Comparison of ENCODE assay signal across 10 cellular contexts in genomic region chr1:1199961-1200875, GRCh38. TPM values are rescaled to one million over a fixed set of nuclear protein-coding genes. Genes with fewer than 3 reads are reported as not detected.
A peak's percentile ranks its signal among the peaks of the same experiment; 100 is the strongest.
DNase-seq lines count a peak whose midpoint lies in the region; ATAC-seq and TF ChIP-seq lines count a peak whose summit lies in the region.
"Had no signal": no experiment of that assay in that cellular context is flagged by ENCODE, and none has a peak within 500 bp of the region (broad histone marks: within the 10 kb centered on the region; RNA-seq: fewer than 3 reads in every experiment).

No MANE protein-coding gene starts in this region.

- peak overlapping the region; percentile 27; the same call in 1 of the 2 replicates for H3K4me3 ChIP-seq in GM12865 (ENCODE audit: low read depth, low read length)
- peak overlapping the region; percentile 59 for H3K4me3 ChIP-seq in psoas muscle

- TF ChIP-seq CTCF in GM12865 (IDR thresholded peaks at IDR 0.05; ENCODE audit: insufficient read depth, low read depth, low read length, missing control alignments) (no peak), endothelial cell (IDR thresholded peaks at IDR 0.05; ENCODE audit: unreplicated experiment) (no peak), psoas muscle (IDR thresholded peaks at IDR 0.05) (no peak)

- H3K27me3 ChIP-seq in psoas muscle (ENCODE audit: insufficient read depth in 3 of 3, low read length in 2 of 3), result peaks cover 0 to 25% (median 3%) of the 10 kb centered on the region in 3 donors

- no peaks in the 10 kb centered on the region for H3K4me1 ChIP-seq in psoas muscle
- H3K4me1 ChIP-seq: parathyroid adenoma had no signal

- peaks cover 8% of the 10 kb centered on the region for H3K36me3 Mint-ChIP-seq in T-helper 1 cell treated with Interleukin-12 subunit alpha and Interleukin-12 subunit beta and Interleukin-4 antibody, amounts not matched to agents 30 μg/mL and 1 μg/mL, for 36 hours (ENCODE audit: low read depth)
- no peaks in the 10 kb centered on the region for H3K36me3 Mint-ChIP-seq in endothelial cell (ENCODE audit: low read depth, unreplicated experiment)

- no peak overlapping the region for H3K27ac ChIP-seq in psoas muscle
- H3K27ac ChIP-seq: parathyroid adenoma, SK-N-MC had no signal

- WGBS in psoas muscle, 3 donors, result 72 to 79% (median 74%) methylated on average over 26 to 31 of the region's 31 CpGs

- ATAC-seq in psoas muscle (no peak), GM19395 (IDR thresholded peaks at IDR 0.05; ENCODE audit: unreplicated experiment) (no peak)

- H3K9me3 ChIP-seq in psoas muscle, result peaks cover 2% of the 10 kb centered on the region

- peaks cover 6% of the 10 kb centered on the region for H3K4me1 Mint-ChIP-seq in T-helper 1 cell treated with Interleukin-12 subunit alpha and Interleukin-12 subunit beta and Interleukin-4 antibody, amounts not matched to agents 30 μg/mL and 1 μg/mL, for 36 hours (ENCODE audit: low read depth)
- no peaks in the 10 kb centered on the region for H3K4me1 Mint-ChIP-seq in endothelial cell (ENCODE audit: unreplicated experiment)

- H3K4me3 Mint-ChIP-seq in T-helper 1 cell treated with Interleukin-12 subunit alpha and Interleukin-12 subunit beta and Interleukin-4 antibody, amounts not matched to agents 30 μg/mL and 1 μg/mL, for 36 hours, result peak overlapping the region; percentile 57
- H3K4me3 Mint-ChIP-seq in endothelial cell (ENCODE audit: unreplicated experiment), result no peak overlapping the region

- DNase-seq in GM12865 (ENCODE audit: low read depth) (no peak), endothelial cell (ENCODE audit: low spot score) (peak; percentile 5), psoas muscle (peak; percentile 9 to 50), NCI-H1436 (lab: John Stamatoyannopoulos, UW) (no peak), cerebellum (ENCODE audit: low spot score) (no peak)
- DNase-seq: GDM1 had no signal

- intact Hi-C loops in psoas muscle (cut with DNase I), result no loop called here

- H3K27ac Mint-ChIP-seq in T-helper 1 cell treated with Interleukin-12 subunit alpha and Interleukin-12 subunit beta and Interleukin-4 antibody, amounts not matched to agents 30 μg/mL and 1 μg/mL, for 36 hours, result peak overlapping the region; percentile 74
- H3K27ac Mint-ChIP-seq in endothelial cell (ENCODE audit: unreplicated experiment), result no peak overlapping the region

- no peaks in the 10 kb centered on the region for H3K27me3 Mint-ChIP-seq in T-helper 1 cell treated with Interleukin-12 subunit alpha and Interleukin-12 subunit beta and Interleukin-4 antibody, amounts not matched to agents 30 μg/mL and 1 μg/mL, for 36 hours (ENCODE audit: low read depth)
- peaks cover 6% of the 10 kb centered on the region for H3K27me3 Mint-ChIP-seq in endothelial cell (ENCODE audit: unreplicated experiment)

- H3K9me3 Mint-ChIP-seq in T-helper 1 cell treated with Interleukin-12 subunit alpha and Interleukin-12 subunit beta and Interleukin-4 antibody, amounts not matched to agents 30 μg/mL and 1 μg/mL, for 36 hours, result peaks cover 3% of the 10 kb centered on the region
- no peaks in the 10 kb centered on the region for H3K9me3 Mint-ChIP-seq in endothelial cell (ENCODE audit: unreplicated experiment)

- no peaks in the 10 kb centered on the region for H3K36me3 ChIP-seq in psoas muscle (ENCODE audit: insufficient read depth in 1 of 2, low read depth in 1 of 2)

RNA-seq across cellular contexts. Expression of gene TNFRSF18, which starts 6.2 kb away (rescaled TPM):
- total RNA-seq in endothelial cell (ENCODE audit: unreplicated experiment) (not detected), psoas muscle (under 1 TPM in 1 of 4 donors, not detected in 3; 0.27 TPM), cerebellum (not detected)
- under 1 TPM; 0.04 to 0.76 (median 0.13) TPM for polyA plus RNA-seq in psoas muscle

RNA-seq across cellular contexts. Expression of gene TNFRSF4, which starts 13.7 kb away (rescaled TPM):
- total RNA-seq in endothelial cell (ENCODE audit: unreplicated experiment) (0.80 TPM), psoas muscle (1 to 10 TPM; 1.4 to 4.6 (median 3.7) TPM), cerebellum (not detected)
- 1 to 10 TPM; 1.7 to 3.8 (median 2.6) TPM for polyA plus RNA-seq in psoas muscle

RNA-seq across cellular contexts. Expression of gene TTLL10, which starts 26.5 kb away (rescaled TPM):
- not detected for total RNA-seq in endothelial cell (ENCODE audit: unreplicated experiment)
- total RNA-seq in psoas muscle, result under 1 TPM in 1 of 4 donors, not detected in 3; 0.27 TPM
- under 1 TPM; 0.03 to 0.10 (median 0.10) TPM for polyA plus RNA-seq in psoas muscle
- total RNA-seq in cerebellum, result 0.18 TPM

RNA-seq across cellular contexts. Expression of gene SDF4, which starts 31.6 kb away (rescaled TPM):
- total RNA-seq in endothelial cell (ENCODE audit: unreplicated experiment) (130 TPM), psoas muscle (100 to 1,000 TPM in 1 of 4 donors, 10 to 100 TPM in 3; 70.6 to 109 (median 82.5) TPM), cerebellum (22.1 TPM)
- polyA plus RNA-seq in psoas muscle, result 100 to 1,000 TPM in 2 of 3 donors, 10 to 100 TPM in 1; 67.5 to 129 (median 108) TPM

RNA-seq across cellular contexts. Expression of gene B3GALT6, which starts 31.8 kb away (rescaled TPM):
- total RNA-seq in endothelial cell (ENCODE audit: unreplicated experiment) (43.2 TPM), psoas muscle (10 to 100 TPM in 3 of 4 donors, 1 to 10 TPM in 1; 8.9 to 13.7 (median 11.1) TPM), cerebellum (15.2 TPM)
- 10 to 100 TPM in 2 of 3 donors, 1 to 10 TPM in 1; 7.7 to 30.3 (median 15.6) TPM for polyA plus RNA-seq in psoas muscle

Comparison
In these comparisons a context has a peak if more than half of its experiments do, and no peak if none do; other contexts are left out.
1. DNase-seq: peak in endothelial cell (single experiment) and psoas muscle (2 of 2); none in GM12865 (single experiment), NCI-H1436 (single experiment) and cerebellum (single experiment).